ENCODE assay signal across 10 cellular contexts in genomic region chr1:12296623-12297022, GRCh38.
A peak's percentile ranks its signal among the peaks of the same experiment; 100 is the strongest.
DNase-seq lines count a peak whose midpoint lies in the region; ATAC-seq, FAIRE-seq and TF ChIP-seq lines count a peak whose summit lies in the region.
"Had no signal": no experiment of that assay in that cellular context is flagged by ENCODE, and none has a peak within 500 bp of the region (broad histone marks: within the 10 kb centered on the region; RNA-seq: fewer than 3 reads in every experiment).

No MANE protein-coding gene starts in this region.

- H3K4me1 Mint-ChIP-seq in naive thymus-derived CD8-positive, alpha-beta T cell, result peaks cover 0 to 4% (median under 1%) of the 10 kb centered on the region in 4 donors
- H3K4me1 Mint-ChIP-seq: IgD-negative memory B cell had no signal

- WGBS in pancreas, 2 donors, result 68 to 92% methylated on average over 1 of the region's 1 CpG
- WGBS in prostate gland, result 74% methylated on average over 1 of the region's 1 CpG

- POLR2A ChIA-PET in naive thymus-derived CD8-positive, alpha-beta T cell (lab: Charles Lee), result no interaction called here

- H3K27me3 ChIP-seq in RWPE2 (ENCODE audit: insufficient read depth, poor library complexity, severe bottlenecking) (no peaks in the 10 kb centered on the region), pancreas (no peaks in the 10 kb centered on the region), prostate gland (replicated peaks; ENCODE audit: insufficient read depth) (no peaks in the 10 kb centered on the region)

- H3K36me3 ChIP-seq in RWPE2 (ENCODE audit: low read depth) (peaks cover 72% of the 10 kb centered on the region), pancreas (peaks cover 0 to 33% (median 7%) of the 10 kb centered on the region in 3 donors), prostate gland (no peaks in the 10 kb centered on the region)

- H3K27ac ChIP-seq in RWPE2 (ENCODE audit: poor library complexity, severe bottlenecking), result no peak overlapping the region
- H3K27ac ChIP-seq in pancreas, result no peak overlapping the region
- no peak overlapping the region for H3K27ac ChIP-seq in prostate gland

- peak; percentile 40 for DNase-seq in Daoy (ENCODE audit: low read depth)
- DNase-seq in RWPE2 (ENCODE audit: low spot score), result no peak
- peak; percentile 85 for DNase-seq in foreskin melanocyte
- no peak for DNase-seq in pancreas
- DNase-seq in naive thymus-derived CD8-positive, alpha-beta T cell, result no peak
- no peak for DNase-seq in posterior cingulate gyrus
- no peak for DNase-seq in prostate gland (ENCODE audit: low spot score)
- DNase-seq: stimulated activated CD4-positive, alpha-beta T cell treated with anti-CD3 and anti-CD28 coated beads, Interleukin-12 subunit alpha, Interleukin-12 subunit beta, amount 100 ng/mL, for 4 hours had no signal

- no peak for FAIRE-seq in pancreas (lab: Jason Lieb, UNC)

- TF ChIP-seq CTCF in RWPE2 (IDR thresholded peaks at IDR 0.05; ENCODE audit: poor library complexity, severe bottlenecking) (no peak), pancreas (IDR thresholded peaks at IDR 0.05) (no peak), prostate gland (IDR thresholded peaks at IDR 0.05) (no peak)

- H3K9me3 Mint-ChIP-seq in naive thymus-derived CD8-positive, alpha-beta T cell, result no peaks in the 10 kb centered on the region
- H3K9me3 Mint-ChIP-seq: IgD-negative memory B cell had no signal

- H3K27me3 Mint-ChIP-seq in naive thymus-derived CD8-positive, alpha-beta T cell, result no peaks in the 10 kb centered on the region
- H3K27me3 Mint-ChIP-seq: IgD-negative memory B cell had no signal

- no peak overlapping the region for H3K4me3 Mint-ChIP-seq in naive thymus-derived CD8-positive, alpha-beta T cell
- H3K4me3 Mint-ChIP-seq: IgD-negative memory B cell had no signal

- peak overlapping the region in 2 of 10 donors; percentile 3 to 5 for H3K27ac Mint-ChIP-seq in naive thymus-derived CD8-positive, alpha-beta T cell
- H3K27ac Mint-ChIP-seq: IgD-negative memory B cell had no signal

- peaks cover 5% of the 10 kb centered on the region for H3K4me1 ChIP-seq in RWPE2 (ENCODE audit: insufficient read depth, poor library complexity, severe bottlenecking)
- H3K4me1 ChIP-seq in pancreas, result no peaks in the 10 kb centered on the region
- H3K4me1 ChIP-seq in prostate gland (replicated peaks), result no peaks in the 10 kb centered on the region

- ATAC-seq in GM21576 (IDR thresholded peaks at IDR 0.05; ENCODE audit: unreplicated experiment) (peak; percentile 60), RWPE2 (ENCODE audit: low read depth) (peak; percentile 58; the same call in 2 of the 3 replicates), pancreas (no peak)
- no peak for ATAC-seq in naive thymus-derived CD8-positive, alpha-beta T cell

- intact Hi-C loops in pancreas (cut with DNase I), result no loop called here
- intact Hi-C loops in posterior cingulate gyrus (cut with DNase I), result no loop called here
- intact Hi-C loops in prostate gland (cut with DNase I), result no loop called here

- H3K36me3 Mint-ChIP-seq in naive thymus-derived CD8-positive, alpha-beta T cell, result peaks cover 4 to 93% (median 31%) of the 10 kb centered on the region in 3 donors

- no peak for TF ChIP-seq POLR2A in prostate gland (IDR thresholded peaks at IDR 0.05)

- no peak overlapping the region for H3K4me3 ChIP-seq in RWPE2 (ENCODE audit: severe bottlenecking)
- H3K4me3 ChIP-seq in pancreas, result no peak overlapping the region
- H3K4me3 ChIP-seq in prostate gland, result no peak overlapping the region

- no peaks in the 10 kb centered on the region for H3K9me3 ChIP-seq in RWPE2 (ENCODE audit: severe bottlenecking)
- no peaks in the 10 kb centered on the region for H3K9me3 ChIP-seq in pancreas
- H3K9me3 ChIP-seq in prostate gland, result no peaks in the 10 kb centered on the region

Comparison
In these comparisons a context has a peak if more than half of its experiments do, and no peak if none do; other contexts are left out.
1. DNase-seq: peak in Daoy (single experiment) and foreskin melanocyte (single experiment); none in RWPE2 (single experiment), pancreas (0 of 6), naive thymus-derived CD8-positive, alpha-beta T cell (0 of 10), posterior cingulate gyrus (0 of 10) and prostate gland (single experiment).
2. ATAC-seq: peak in GM21576 (single experiment) and RWPE2 (single experiment); none in pancreas (0 of 4) and naive thymus-derived CD8-positive, alpha-beta T cell (0 of 2).